10 cellular contexts compared by ENCODE assay signal in genomic region chr12:52035926-52036325, GRCh38. TPM values are rescaled to one million over a fixed set of nuclear protein-coding genes. Genes with fewer than 3 reads are reported as not detected.
A peak's percentile ranks its signal among the peaks of the same experiment; 100 is the strongest.
DNase-seq lines count a peak whose midpoint lies in the region; ATAC-seq and TF ChIP-seq lines count a peak whose summit lies in the region.
"Had no signal": no experiment of that assay in that cellular context is flagged by ENCODE, and none has a peak within 500 bp of the region (broad histone marks: within the 10 kb centered on the region; RNA-seq: fewer than 3 reads in every experiment).

No MANE protein-coding gene starts in this region.

- H3K36me3 ChIP-seq in heart left ventricle (no peaks in the 10 kb centered on the region), uterus (no peaks in the 10 kb centered on the region)

- TF ChIP-seq POLR2A in heart left ventricle (IDR thresholded peaks at IDR 0.05) (no peak), uterus (IDR thresholded peaks at IDR 0.05) (no peak)

- H3K27me3 ChIP-seq in heart left ventricle, result no peaks in the 10 kb centered on the region
- H3K27me3 ChIP-seq in uterus, result no peaks in the 10 kb centered on the region

- no peak for DNase-seq in heart left ventricle
- DNase-seq in left cardiac atrium, result no peak
- no peak for DNase-seq in central memory CD8-positive, alpha-beta T cell (ENCODE audit: low spot score in 2 of 2)
- no peak for DNase-seq in naive thymus-derived CD8-positive, alpha-beta T cell
- DNase-seq in uterus, result no peak
- no peak for DNase-seq in HuH-7 (ENCODE audit: low spot score)
- DNase-seq in OCI-M1 (lab: John Stamatoyannopoulos, UW), result no peak
- no peak for DNase-seq in DMS114 treated with DMSO at 0.1 percent for 48 hours (lab: John Stamatoyannopoulos, UW; ENCODE audit: unreplicated experiment)
- DNase-seq: HCEC 1CT, NCI-H226 had no signal

- H3K4me1 ChIP-seq in heart left ventricle (peaks cover 14 to 79% (median 51%) of the 10 kb centered on the region in 12 donors), uterus (peaks cover 13 to 18% of the 10 kb centered on the region in 2 donors)

- POLR2A ChIA-PET in naive thymus-derived CD8-positive, alpha-beta T cell (lab: Charles Lee), result interaction anchor here (1.1 to 1.9 kb wide), 6 partner anchors 9 to 35 kb away, joined by 3 to 5 read pairs (median 4); partner anchors contain the start of gene NR4A1

- no peaks in the 10 kb centered on the region for H3K27me3 Mint-ChIP-seq in central memory CD8-positive, alpha-beta T cell
- H3K27me3 Mint-ChIP-seq in naive thymus-derived CD8-positive, alpha-beta T cell, result no peaks in the 10 kb centered on the region

- intact Hi-C loops in heart left ventricle (cut with DNase I), result no loop called here
- intact Hi-C loops in left cardiac atrium (cut with DNase I), result no loop called here
- intact Hi-C loops in uterus (cut with DNase I; ENCODE audit: low total_unique reads), result no loop called here

- peaks cover 20% of the 10 kb centered on the region for H3K4me1 Mint-ChIP-seq in central memory CD8-positive, alpha-beta T cell
- H3K4me1 Mint-ChIP-seq in naive thymus-derived CD8-positive, alpha-beta T cell, result peaks cover 19 to 72% (median 48%) of the 10 kb centered on the region in 4 donors

- TF ChIP-seq CTCF in heart left ventricle (IDR thresholded peaks at IDR 0.05) (no peak), uterus (IDR thresholded peaks at IDR 0.05) (no peak)

- WGBS in heart left ventricle, 4 donors, result 49 to 82% (median 78%) methylated on average over 2 of the region's 2 CpGs

- H3K9me3 Mint-ChIP-seq in central memory CD8-positive, alpha-beta T cell, result no peaks in the 10 kb centered on the region
- no peaks in the 10 kb centered on the region for H3K9me3 Mint-ChIP-seq in naive thymus-derived CD8-positive, alpha-beta T cell

- ATAC-seq in heart left ventricle (no peak), left cardiac atrium (no peak)
- no peak for ATAC-seq in central memory CD8-positive, alpha-beta T cell (replicated peaks; ENCODE audit: extremely low read depth, poor library complexity, severe bottlenecking)
- ATAC-seq in naive thymus-derived CD8-positive, alpha-beta T cell, result no peak

- H3K9me3 ChIP-seq in heart left ventricle, result no peaks in the 10 kb centered on the region
- no peaks in the 10 kb centered on the region for H3K9me3 ChIP-seq in uterus

- H3K36me3 Mint-ChIP-seq in central memory CD8-positive, alpha-beta T cell (ENCODE audit: insufficient read depth), result peaks cover 5% of the 10 kb centered on the region
- H3K36me3 Mint-ChIP-seq in naive thymus-derived CD8-positive, alpha-beta T cell, result no peaks in the 10 kb centered on the region

- H3K4me3 ChIP-seq in heart left ventricle (peak overlapping the region in 1 of 12 donors; percentile 44), uterus (no peak overlapping the region)

- peak overlapping the region in 11 of 12 donors; percentile 68 to 98 (median 96) for H3K27ac ChIP-seq in heart left ventricle
- peak overlapping the region; percentile 96 to 98 for H3K27ac ChIP-seq in uterus

- peak overlapping the region; percentile 71 for H3K27ac Mint-ChIP-seq in central memory CD8-positive, alpha-beta T cell (ENCODE audit: low read depth)
- H3K27ac Mint-ChIP-seq in naive thymus-derived CD8-positive, alpha-beta T cell, result peak overlapping the region in 9 of 10 donors; percentile 75 to 90 (median 84)

- peak overlapping the region; percentile 52 for H3K4me3 Mint-ChIP-seq in central memory CD8-positive, alpha-beta T cell
- peak overlapping the region; percentile 52 to 78 (median 72) for H3K4me3 Mint-ChIP-seq in naive thymus-derived CD8-positive, alpha-beta T cell

RNA-seq across cellular contexts. Expression of gene NR4A1, which starts 15.3 kb away (rescaled TPM):
- total RNA-seq in heart left ventricle, result 100 to 1,000 TPM in 2 of 9 donors, 10 to 100 TPM in 7; 22.0 to 140 (median 42.0) TPM
- 10 to 100 TPM; 59.5 to 66.3 TPM for polyA plus RNA-seq in heart left ventricle
- total RNA-seq in left cardiac atrium, result 100 to 1,000 TPM in 1 of 2 donors, 10 to 100 TPM in 1; 85.6 to 172 TPM
- 1 to 10 TPM; 1.9 to 2.4 TPM for total RNA-seq in naive thymus-derived CD8-positive, alpha-beta T cell
- polyA plus RNA-seq in naive thymus-derived CD8-positive, alpha-beta T cell, result under 1 TPM; 0.39 to 0.79 (median 0.45) TPM
- 100 to 1,000 TPM in 3 of 4 donors, 10 to 100 TPM in 1; 31.7 to 297 (median 135) TPM for total RNA-seq in uterus

RNA-seq across cellular contexts. Expression of gene TAMALIN, which starts 29.2 kb away (rescaled TPM):
- 10 to 100 TPM; 12.9 to 38.0 (median 17.6) TPM for total RNA-seq in heart left ventricle
- 10 to 100 TPM; 17.8 to 26.5 TPM for polyA plus RNA-seq in heart left ventricle
- 10 to 100 TPM; 25.3 to 44.0 TPM for total RNA-seq in left cardiac atrium
- total RNA-seq in naive thymus-derived CD8-positive, alpha-beta T cell, result 10 to 100 TPM; 35.7 to 36.5 TPM
- polyA plus RNA-seq in naive thymus-derived CD8-positive, alpha-beta T cell, result 1 to 10 TPM; 2.0 to 5.2 (median 2.6) TPM
- total RNA-seq in uterus, result 100 to 1,000 TPM in 1 of 4 donors, 10 to 100 TPM in 2, 1 to 10 TPM in 1; 6.4 to 153 (median 42.1) TPM

RNA-seq across cellular contexts. Expression of gene ATG101, which starts 33.9 kb away (rescaled TPM):
- total RNA-seq in heart left ventricle, result 10 to 100 TPM; 18.9 to 46.7 (median 24.1) TPM
- polyA plus RNA-seq in heart left ventricle, result 100 to 1,000 TPM in 1 of 2 donors, 10 to 100 TPM in 1; 22.1 to 108 TPM
- total RNA-seq in left cardiac atrium, result 10 to 100 TPM; 25.2 to 28.7 TPM
- 10 to 100 TPM; 18.0 to 19.4 TPM for total RNA-seq in naive thymus-derived CD8-positive, alpha-beta T cell
- polyA plus RNA-seq in naive thymus-derived CD8-positive, alpha-beta T cell, result 10 to 100 TPM; 17.6 to 28.8 (median 22.2) TPM
- total RNA-seq in uterus, result 10 to 100 TPM; 28.3 to 42.1 (median 37.2) TPM

RNA-seq across cellular contexts. Expression of gene SMIM41, which starts 43.6 kb away (rescaled TPM):
- total RNA-seq in heart left ventricle (under 1 TPM in 3 of 9 donors, not detected in 6; 0.29 to 0.52 (median 0.32) TPM), left cardiac atrium (under 1 TPM in 1 of 2 donors, not detected in 1; 0.27 TPM), uterus (not detected)
- under 1 TPM; 0.08 to 0.65 TPM for polyA plus RNA-seq in heart left ventricle
- total RNA-seq in naive thymus-derived CD8-positive, alpha-beta T cell, result not detected
- polyA plus RNA-seq in naive thymus-derived CD8-positive, alpha-beta T cell, result not detected

Comparison
In these comparisons a context has a peak if more than half of its experiments do, and no peak if none do; other contexts are left out.
1. RNA of gene NR4A1, which starts 15.3 kb away (total RNA-seq): 85.6 to 172 TPM in left cardiac atrium, 31.7 to 297 TPM in uterus and 22.0 to 140 TPM in heart left ventricle; 1.9 to 2.4 TPM in naive thymus-derived CD8-positive, alpha-beta T cell; every median in the first group is over 4 times any median in the second.